ENCODE assay signal across 1 cellular context in genomic region chr17:32928527-32929287, GRCh38.
TF ChIP-seq lines count a peak whose summit lies in the region.

No MANE protein-coding gene starts in this region.

TF ChIP-seq in HCT116, 20 proteins besides CTCF, POLR2A, EP300 and RAD21 (continued from another document):
- TF ChIP-seq CEBPB (IDR thresholded peaks at IDR 0.05; ENCODE audit: low read depth) (no peak), EGR1 (IDR thresholded peaks at IDR 0.05; ENCODE audit: low read depth) (no peak), SIN3A (IDR thresholded peaks at IDR 0.05; ENCODE audit: low read depth) (no peak), SRF (IDR thresholded peaks at IDR 0.05; ENCODE audit: low read depth) (no peak), ELF1 (IDR thresholded peaks at IDR 0.05; ENCODE audit: borderline replicate concordance, low read depth) (no peak)
